In genomic region chr10:70775679-70776454, GRCh38 we compare ENCODE assay signal across 33 cellular contexts. TPM values are rescaled to one million over a fixed set of nuclear protein-coding genes. Genes with fewer than 3 reads are reported as not detected.
DNase-seq lines count a peak whose midpoint lies in the region; ATAC-seq and TF ChIP-seq lines count a peak whose summit lies in the region.
"Had no signal": no experiment of that assay in that cellular context is flagged by ENCODE, and none has a peak within 500 bp of the region (broad histone marks: within the 10 kb centered on the region; RNA-seq: fewer than 3 reads in every experiment).

No MANE protein-coding gene starts in this region.

- no peaks in the 10 kb centered on the region for H3K9me2 ChIP-seq in SK-N-SH

- POLR2A ChIA-PET in SK-N-SH (lab: Yijun Ruan, JAX) = no interaction called here

- H2AFZ ChIP-seq in SK-N-SH (ENCODE audit: low read depth) = no peak overlapping the region

- no peaks in the 10 kb centered on the region for H3K9me3 Mint-ChIP-seq in osteocyte (ENCODE audit: unreplicated experiment)
- H3K9me3 Mint-ChIP-seq in nephron progenitor cell = no peaks in the 10 kb centered on the region
- H3K9me3 Mint-ChIP-seq: activated T-helper 1 cell treated with anti-CD3 and anti-CD28 coated beads, Interleukin-12 subunit alpha, Interleukin-12 subunit beta, Interleukin-2, Interleukin-4 antibody, amounts not matched to agents 30 ng/mL and 10 ng/mL and 1 ng/mL, durations not matched to agents 14 hours and 24 hours and 36 hours; CD4-positive, CD25-positive, alpha-beta regulatory T cell; type B pancreatic cell had no signal

- no peak overlapping the region for H3K9ac ChIP-seq in SK-N-SH

- H3K27me3 Mint-ChIP-seq in osteocyte (ENCODE audit: unreplicated experiment) (no peaks in the 10 kb centered on the region), nephron progenitor cell (ENCODE audit: low read depth, poor library complexity) (peaks cover 6% of the 10 kb centered on the region)
- H3K27me3 Mint-ChIP-seq: activated naive CD8-positive, alpha-beta T cell had no signal

- TF ChIP-seq CTCF in SK-N-SH (IDR thresholded peaks at IDR 0.05) (no peak), osteocyte (IDR thresholded peaks at IDR 0.05) (no peak), nephron progenitor cell (IDR thresholded peaks at IDR 0.05) (no peak)

- H3F3A ChIP-seq in SK-N-SH (replicated peaks; ENCODE audit: insufficient read depth) = no peaks in the 10 kb centered on the region

- H4K20me1 ChIP-seq in SK-N-SH (ENCODE audit: insufficient read depth) = no peaks in the 10 kb centered on the region

- H3K27ac Mint-ChIP-seq in osteocyte (ENCODE audit: unreplicated experiment) (no peak overlapping the region), nephron progenitor cell (no peak overlapping the region)
- H3K27ac Mint-ChIP-seq: activated naive CD8-positive, alpha-beta T cell; activated T-helper 1 cell treated with anti-CD3 and anti-CD28 coated beads, Interleukin-12 subunit alpha, Interleukin-12 subunit beta, Interleukin-2, Interleukin-4 antibody, amounts not matched to agents 30 ng/mL and 10 ng/mL and 1 ng/mL, durations not matched to agents 14 hours and 24 hours and 36 hours; CD4-positive, CD25-positive, alpha-beta regulatory T cell; type B pancreatic cell had no signal

- 55% methylated on average over 5 of the region's 13 CpGs for WGBS in SK-N-SH (ENCODE audit: low lambda C conversion rate)

- no peaks in the 10 kb centered on the region for H3K36me3 ChIP-seq in SK-N-SH (replicated peaks in 1 of 2; ENCODE audit: control insufficient read depth in 1 of 2, insufficient read depth in 2 of 2, low read length in 1 of 2)
- H3K36me3 ChIP-seq: colonic mucosa, esophagus muscularis mucosa, heart left ventricle had no signal

- no peaks in the 10 kb centered on the region for H3K79me2 ChIP-seq in SK-N-SH (ENCODE audit: insufficient read depth)

- no peaks in the 10 kb centered on the region; the same call in 1 of the 2 replicates for H3K27me3 ChIP-seq in SK-N-SH (ENCODE audit: insufficient read depth)
- H3K27me3 ChIP-seq: colonic mucosa, esophagus muscularis mucosa, heart left ventricle had no signal

- TF ChIP-seq RAD21 in SK-N-SH (IDR thresholded peaks at IDR 0.05; ENCODE audit: low read length) = no peak

- peaks cover 0 to 10% of the 10 kb centered on the region in 2 experiments; a peak in 1 of 4 replicates for H3K4me1 ChIP-seq in SK-N-SH (ENCODE audit: control insufficient read depth in 1 of 2, insufficient read depth in 2 of 2, low read depth in 1 of 2, low read length in 1 of 2)
- H3K4me1 ChIP-seq: colonic mucosa, esophagus muscularis mucosa, foreskin keratinocyte had no signal

- no peak overlapping the region for H3K4me2 ChIP-seq in SK-N-SH

- CTCF ChIA-PET in SK-N-SH (lab: Yijun Ruan, JAX) = no interaction called here

- ATAC-seq in SK-N-SH treated with all-trans-retinoic acid at 6 μM for 48 hours (no peak), esophagus mucosa (peak; percentile 54), HG03342 (IDR thresholded peaks at IDR 0.05; ENCODE audit: unreplicated experiment) (no peak)
- ATAC-seq: foreskin keratinocyte, heart left ventricle had no signal

- H3K27ac ChIP-seq in SK-N-SH (ENCODE audit: low read depth in 2 of 2, low read length in 1 of 2) = no peak overlapping the region
- H3K27ac ChIP-seq: colonic mucosa, esophagus muscularis mucosa, foreskin keratinocyte, heart left ventricle had no signal

- no peak overlapping the region for H3K4me3 ChIP-seq in SK-N-SH (ENCODE audit: low read depth in 2 of 2, low read length in 1 of 2)
- H3K4me3 ChIP-seq: colonic mucosa, esophagus muscularis mucosa, heart left ventricle had no signal

- H3K4me1 Mint-ChIP-seq in osteocyte (ENCODE audit: unreplicated experiment) (no peaks in the 10 kb centered on the region), nephron progenitor cell (peaks cover 25% of the 10 kb centered on the region)
- H3K4me1 Mint-ChIP-seq: CD4-positive, CD25-positive, alpha-beta regulatory T cell had no signal

- no peak for TF ChIP-seq EP300 in SK-N-SH (IDR thresholded peaks at IDR 0.05; ENCODE audit: borderline replicate concordance in 1 of 2, low read depth in 1 of 2, low read length in 1 of 2)

- H3K9me3 ChIP-seq in SK-N-SH = no peaks in the 10 kb centered on the region
- H3K9me3 ChIP-seq: colonic mucosa, esophagus muscularis mucosa, heart left ventricle had no signal

- no peaks in the 10 kb centered on the region for H3K36me3 Mint-ChIP-seq in osteocyte (ENCODE audit: unreplicated experiment)
- H3K36me3 Mint-ChIP-seq in nephron progenitor cell (ENCODE audit: low read depth) = no peaks in the 10 kb centered on the region
- H3K36me3 Mint-ChIP-seq: activated naive CD8-positive, alpha-beta T cell; CD4-positive, CD25-positive, alpha-beta regulatory T cell; type B pancreatic cell had no signal

- H3K4me3 Mint-ChIP-seq in osteocyte (ENCODE audit: unreplicated experiment) (no peak overlapping the region), nephron progenitor cell (no peak overlapping the region)
- H3K4me3 Mint-ChIP-seq: activated naive CD8-positive, alpha-beta T cell; activated T-helper 1 cell treated with anti-CD3 and anti-CD28 coated beads, Interleukin-12 subunit alpha, Interleukin-12 subunit beta, Interleukin-2, Interleukin-4 antibody, amounts not matched to agents 30 ng/mL and 10 ng/mL and 1 ng/mL, durations not matched to agents 14 hours and 24 hours and 36 hours; CD4-positive, CD25-positive, alpha-beta regulatory T cell; type B pancreatic cell had no signal

- DNase-seq in SK-N-SH (peak; percentile 7), GM03348 (ENCODE audit: low spot score) (peak; percentile 6), osteocyte (ENCODE audit: extremely low spot score, unreplicated experiment) (peak; percentile 79), nephron progenitor cell (no peak), EL (no peak)
- DNase-seq: 8988T; activated CD4-positive, alpha-beta T cell treated with anti-CD3 and anti-CD28 coated beads for 48 hours; anterior cingulate cortex; CD4-positive, CD25-positive, alpha-beta regulatory T cell; foreskin keratinocyte; GOT3; left colon; mesendoderm; NCI-H187; NCI-H2171; NCI-H510A; small intestine had no signal

TF ChIP-seq in SK-N-SH, 30 proteins besides CTCF, POLR2A, EP300 and RAD21:
- TF ChIP-seq USF1 (IDR thresholded peaks at IDR 0.05; ENCODE audit: borderline replicate concordance, low read depth) (no peak), NRF1 (IDR thresholded peaks at IDR 0.05; ENCODE audit: low read depth, low read length) (no peak), ELF1 (IDR thresholded peaks at IDR 0.05) (no peak)

TF ChIP-seq in SK-N-SH treated with all-trans-retinoic acid at 6 μM for 48 hours, 23 proteins besides CTCF, POLR2A, EP300 and RAD21 (continues in another document):
- TF ChIP-seq, protein P1, sequence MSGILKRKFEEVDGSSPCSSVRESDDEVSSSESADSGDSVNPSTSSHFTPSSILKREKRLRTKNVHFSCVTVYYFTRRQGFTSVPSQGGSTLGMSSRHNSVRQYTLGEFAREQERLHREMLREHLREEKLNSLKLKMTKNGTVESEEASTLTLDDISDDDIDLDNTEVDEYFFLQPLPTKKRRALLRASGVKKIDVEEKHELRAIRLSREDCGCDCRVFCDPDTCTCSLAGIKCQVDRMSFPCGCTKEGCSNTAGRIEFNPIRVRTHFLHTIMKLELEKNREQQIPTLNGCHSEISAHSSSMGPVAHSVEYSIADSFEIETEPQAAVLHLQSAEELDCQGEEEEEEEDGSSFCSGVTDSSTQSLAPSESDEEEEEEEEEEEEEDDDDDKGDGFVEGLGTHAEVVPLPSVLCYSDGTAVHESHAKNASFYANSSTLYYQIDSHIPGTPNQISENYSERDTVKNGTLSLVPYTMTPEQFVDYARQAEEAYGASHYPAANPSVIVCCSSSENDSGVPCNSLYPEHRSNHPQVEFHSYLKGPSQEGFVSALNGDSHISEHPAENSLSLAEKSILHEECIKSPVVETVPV (CRISPR knock-in tag; IDR thresholded peaks at IDR 0.05) = no peak
- TF ChIP-seq POU6F1 (CRISPR knock-in tag; IDR thresholded peaks at IDR 0.05; ENCODE audit: borderline replicate concordance, low read depth) = no peak
- no peak for TF ChIP-seq ZFP30 (CRISPR knock-in tag; IDR thresholded peaks at IDR 0.05)

RNA-seq across cellular contexts. Expression of gene TBATA, which starts 9.3 kb away (rescaled TPM):
- polyA plus RNA-seq in SK-N-SH (2012; rRNA removed) = not detected in 2 replicates
- polyA plus RNA-seq in SK-N-SH (2012; cell fraction: cytosol; rRNA removed) = not detected in 2 replicates
- not detected in 2 replicates for polyA plus RNA-seq in SK-N-SH (2012; cell fraction: nucleus; rRNA removed)
- total RNA-seq in esophagus mucosa (not detected), osteocyte (not detected in 2 replicates)
- total RNA-seq: activated T-helper 1 cell treated with anti-CD3 and anti-CD28 coated beads, Interleukin-12 subunit alpha, Interleukin-12 subunit beta, Interleukin-2, Interleukin-4 antibody, amounts not matched to agents 30 ng/mL and 10 ng/mL and 1 ng/mL, durations not matched to agents 14 hours and 24 hours and 36 hours; CD4-positive, CD25-positive, alpha-beta regulatory T cell; colonic mucosa; Daoy; esophagus muscularis mucosa; foreskin keratinocyte; heart left ventricle; left colon; LHCN-M2; myocyte; OCI-LY7; omental fat pad; renal cortical epithelial cell; T-helper 2 cell treated with Interferon-gamma antibody and Interleukin-4, amounts not matched to agents 100 ng/mL and 5 ng/mL, for 36 hours had no signal
- polyA plus RNA-seq: CD4-positive, CD25-positive, alpha-beta regulatory T cell; foreskin keratinocyte; heart left ventricle; small intestine had no signal

RNA-seq across cellular contexts. Expression of gene SGPL1, which starts 39.9 kb away (rescaled TPM):
- 11.8 and 15.6 TPM in 2 replicates for polyA plus RNA-seq in SK-N-SH (2012; rRNA removed)
- polyA plus RNA-seq in SK-N-SH (2012; cell fraction: cytosol; rRNA removed) = 14.3 and 14.7 TPM in 2 replicates
- 16.4 and 24.8 TPM in 2 replicates for polyA plus RNA-seq in SK-N-SH (2012; cell fraction: nucleus; rRNA removed)
- total RNA-seq in esophagus mucosa = 62.1 TPM
- total RNA-seq in osteocyte = 58.1 and 60.3 TPM in 2 replicates

Comparison
In these comparisons a context has a peak if more than half of its experiments do, and no peak if none do; other contexts are left out.
1. DNase-seq: peak in SK-N-SH (single experiment), GM03348 (single experiment) and osteocyte (single experiment); none in nephron progenitor cell (single experiment) and EL (single experiment).